Comparison of ENCODE assay signal across 8 cellular contexts in the genomic region with DNA sequence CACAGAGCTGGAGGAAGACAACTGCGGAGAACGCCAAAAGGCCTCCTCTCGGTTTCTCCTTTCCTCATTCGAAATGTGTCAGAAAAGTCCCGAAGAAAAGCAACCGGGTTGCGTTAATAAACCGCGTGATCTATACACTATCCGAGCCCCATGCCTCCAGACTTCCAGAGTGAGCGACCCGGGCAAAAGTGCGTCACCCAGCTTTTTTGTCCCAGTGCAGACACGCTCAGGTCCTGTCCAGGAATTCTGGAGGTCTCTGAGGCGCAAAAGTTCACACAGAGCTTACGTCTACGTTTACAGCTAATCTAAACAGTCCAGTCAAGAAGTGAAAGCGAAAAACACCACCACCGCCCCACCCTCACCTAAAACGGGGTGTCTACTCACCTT. TPM values are rescaled to one million over a fixed set of nuclear protein-coding genes. Genes with fewer than 3 reads are reported as not detected.
DNase-seq lines count a peak whose midpoint lies in the region; ATAC-seq and TF ChIP-seq lines count a peak whose summit lies in the region.

No MANE protein-coding gene starts in this region.

- DNase-seq in SK-N-MC (ENCODE audit: low read depth, low spot score) (no peak), endothelial cell (ENCODE audit: low spot score) (peak; percentile 19), vagina (ENCODE audit: extremely low spot score in 2 of 2) (peak in 1 of 2 donors; percentile 91), NAMALWA (ENCODE audit: low spot score) (no peak)

- peaks cover 10% of the 10 kb centered on the region for H3K36me3 Mint-ChIP-seq in endothelial cell (ENCODE audit: low read depth, unreplicated experiment)

- peak; percentile 56 for ATAC-seq in GM18873 (IDR thresholded peaks at IDR 0.05; ENCODE audit: low FRiP score, unreplicated experiment)
- peak; percentile 54 for ATAC-seq in HG03060 (IDR thresholded peaks at IDR 0.05; ENCODE audit: low read depth, unreplicated experiment)

- no peaks in the 10 kb centered on the region for H3K27me3 ChIP-seq in BLaER1
- no peaks in the 10 kb centered on the region for H3K27me3 ChIP-seq in mucosa of stomach (ENCODE audit: control insufficient read depth, insufficient read depth, low read length)
- H3K27me3 ChIP-seq in vagina, result no peaks in the 10 kb centered on the region

- H3K4me1 Mint-ChIP-seq in endothelial cell (ENCODE audit: unreplicated experiment), result peaks cover 11% of the 10 kb centered on the region

- H3K9me3 ChIP-seq in BLaER1 (peaks cover 15% of the 10 kb centered on the region; the same call in 1 of the 2 replicates), SK-N-MC (ENCODE audit: low read depth, low read length) (peaks cover 7% of the 10 kb centered on the region; the same call in 1 of the 2 replicates), mucosa of stomach (ENCODE audit: control insufficient read depth, low read length) (no peaks in the 10 kb centered on the region), vagina (no peaks in the 10 kb centered on the region)

- H3K4me1 ChIP-seq in BLaER1, result peaks cover 24% of the 10 kb centered on the region
- peaks cover 4% of the 10 kb centered on the region for H3K4me1 ChIP-seq in mucosa of stomach (ENCODE audit: control insufficient read depth, insufficient read depth, low read length)
- peaks cover 46% of the 10 kb centered on the region for H3K4me1 ChIP-seq in vagina

- intact Hi-C loops in vagina (cut with DNase I), result no loop called here

- H3K27ac ChIP-seq in BLaER1, result peak overlapping the region; percentile 93
- H3K27ac ChIP-seq in SK-N-MC, result peak overlapping the region; percentile 92
- H3K27ac ChIP-seq in vagina, result peak overlapping the region; percentile 95

- H3K4me3 ChIP-seq in BLaER1, result peak overlapping the region; percentile 94
- peak overlapping the region; percentile 94 for H3K4me3 ChIP-seq in SK-N-MC
- H3K4me3 ChIP-seq in mucosa of stomach (ENCODE audit: low read length), result peak overlapping the region; percentile 99
- H3K4me3 ChIP-seq in vagina, result peak overlapping the region; percentile 77 to 81

- H3K9me3 Mint-ChIP-seq in endothelial cell (ENCODE audit: unreplicated experiment), result no peaks in the 10 kb centered on the region

- H4K20me1 ChIP-seq in BLaER1, result peaks cover 5% of the 10 kb centered on the region; the same call in 1 of the 2 replicates

- H3K27me3 Mint-ChIP-seq in endothelial cell (ENCODE audit: unreplicated experiment), result peaks cover 2% of the 10 kb centered on the region

- H3K36me3 ChIP-seq in BLaER1 (peaks cover 34% of the 10 kb centered on the region), SK-N-MC (ENCODE audit: insufficient read depth, low read length) (peaks cover 40% of the 10 kb centered on the region), mucosa of stomach (ENCODE audit: control insufficient read depth, insufficient read depth, low read length) (no peaks in the 10 kb centered on the region), vagina (peaks cover 0 to 13% of the 10 kb centered on the region in 2 donors)

- peak overlapping the region; percentile 98 for H3K27ac Mint-ChIP-seq in endothelial cell (ENCODE audit: unreplicated experiment)

- H3K9ac ChIP-seq in BLaER1 (peak overlapping the region; percentile 96), SK-N-MC (ENCODE audit: insufficient read length) (peak overlapping the region; percentile 94), mucosa of stomach (ENCODE audit: low read length) (peak overlapping the region; percentile 95)

- TF ChIP-seq POLR2A in vagina (IDR thresholded peaks at IDR 0.05), result no peak

- peak overlapping the region; percentile 72 for H3K4me2 ChIP-seq in BLaER1

- H3K4me3 Mint-ChIP-seq in endothelial cell (ENCODE audit: unreplicated experiment), result peak overlapping the region; percentile 99

- TF ChIP-seq CTCF in endothelial cell (IDR thresholded peaks at IDR 0.05; ENCODE audit: unreplicated experiment), result no peak
- TF ChIP-seq CTCF in vagina (IDR thresholded peaks at IDR 0.05), result no peak

RNA-seq across cellular contexts. Expression of a gene that starts 0.4 kb away (rescaled TPM):
- total RNA-seq in endothelial cell (ENCODE audit: unreplicated experiment), result 81.1 TPM
- 173 TPM for total RNA-seq in vagina

RNA-seq across cellular contexts. Expression of a gene that starts 48.0 kb away (rescaled TPM):
- 72.3 TPM for total RNA-seq in endothelial cell (ENCODE audit: unreplicated experiment)
- total RNA-seq in vagina, result 49.4 TPM
